8 cellular contexts compared by ENCODE assay signal in the genomic region with DNA sequence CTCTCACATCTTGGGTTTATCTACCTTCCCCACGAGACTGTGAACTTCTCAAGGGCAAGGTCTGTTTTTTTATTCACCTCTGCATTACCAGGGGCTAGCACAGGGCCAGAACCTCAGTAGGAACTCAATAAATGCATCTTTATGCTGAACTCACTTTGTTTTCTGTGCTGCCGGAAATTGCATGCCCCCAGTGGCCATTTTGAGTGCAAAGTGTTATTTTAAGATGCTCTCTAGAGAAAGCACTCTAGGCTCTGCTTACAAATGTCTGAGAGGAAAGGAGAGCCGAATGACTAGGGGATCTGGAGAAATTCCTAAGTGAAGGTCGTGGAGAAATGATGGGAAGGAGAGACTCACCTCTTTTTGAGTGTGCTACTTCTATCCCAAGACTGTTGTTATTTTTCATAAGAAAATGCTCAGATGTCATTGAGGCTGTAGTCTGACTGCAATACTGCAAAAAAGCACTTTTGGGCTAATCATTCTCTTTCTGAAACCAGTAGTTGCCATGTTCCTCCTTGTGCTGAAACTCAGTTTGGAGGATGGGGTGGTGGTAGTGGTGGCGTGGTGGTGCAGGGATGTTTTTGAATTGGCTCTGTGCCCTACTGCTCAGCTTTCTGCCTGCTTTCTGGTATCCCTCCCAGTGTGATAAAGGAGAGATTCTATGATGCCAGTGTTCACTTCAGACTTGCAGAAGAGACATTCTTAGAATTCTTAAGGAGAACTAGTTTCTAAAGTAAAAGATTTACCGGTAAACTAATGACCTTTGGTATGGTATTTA. TPM values are rescaled to one million over a fixed set of nuclear protein-coding genes. Genes with fewer than 3 reads are reported as not detected.
A peak's percentile ranks its signal among the peaks of the same experiment; 100 is the strongest.
DNase-seq lines count a peak whose midpoint lies in the region; ATAC-seq, FAIRE-seq and TF ChIP-seq lines count a peak whose summit lies in the region.

No MANE protein-coding gene starts in this region.

- no TSS peak for BruUV-seq in OCI-LY7 (replicated peaks; lab: Mats Ljungman, UMichigan)

- no peak for DNase-seq in AG09309 (ENCODE audit: low read depth)
- DNase-seq in OCI-LY7 (ENCODE audit: low spot score) = peak; percentile 67
- DNase-seq in activated naive CD4-positive, alpha-beta T cell treated with anti-CD3 and anti-CD28 coated beads, Interleukin-2, amount 50 U/mL, for 16 hours = peak; percentile 40
- no peak for DNase-seq in keratinocyte (ENCODE audit: low read depth, low spot score)
- no peak for DNase-seq in testis
- no peak for DNase-seq in OCI-M2 (lab: John Stamatoyannopoulos, UW; ENCODE audit: unreplicated experiment)

- no peak overlapping the region for H3K9ac ChIP-seq in keratinocyte (ENCODE audit: control insufficient read depth, extremely low read depth, insufficient read depth, low read length)

- CTCF ChIA-PET in OCI-LY7 (lab: Charles Lee; ENCODE audit: unreplicated experiment) = no interaction called here

- H3K9me3 ChIP-seq in OCI-LY7 (ENCODE audit: low read length) = no peaks in the 10 kb centered on the region
- no peaks in the 10 kb centered on the region for H3K9me3 ChIP-seq in keratinocyte (ENCODE audit: control insufficient read depth, low read depth, low read length)
- no peaks in the 10 kb centered on the region for H3K9me3 ChIP-seq in testis

- no peaks in the 10 kb centered on the region for H3K9me2 ChIP-seq in OCI-LY7 (ENCODE audit: insufficient read depth, low read length)

- no peaks in the 10 kb centered on the region for H3K36me3 ChIP-seq in OCI-LY7 (ENCODE audit: insufficient read depth, low read length)
- no peaks in the 10 kb centered on the region for H3K36me3 ChIP-seq in keratinocyte (ENCODE audit: control insufficient read depth in 2 of 2, extremely low read depth in 1 of 2, insufficient read depth in 2 of 2, low read length in 2 of 2)
- H3K36me3 ChIP-seq in testis (ENCODE audit: low read depth, missing control alignments) = no peaks in the 10 kb centered on the region

- no peak for TF ChIP-seq POLR2A in testis (IDR thresholded peaks at IDR 0.05)

- H3K27me3 ChIP-seq in keratinocyte (ENCODE audit: control insufficient read depth, extremely low read depth, insufficient read depth, low read length) = no peaks in the 10 kb centered on the region
- H3K27me3 ChIP-seq in testis = no peaks in the 10 kb centered on the region

- peaks cover 26% of the 10 kb centered on the region for H3K4me1 ChIP-seq in OCI-LY7 (ENCODE audit: insufficient read depth, low read length, poor library complexity, severe bottlenecking)
- no peaks in the 10 kb centered on the region for H3K4me1 ChIP-seq in keratinocyte (ENCODE audit: control insufficient read depth, extremely low read depth, insufficient read depth, low read length)
- H3K4me1 ChIP-seq in testis = peaks cover 3% of the 10 kb centered on the region

- dilution Hi-C loops in keratinocyte (cut with MboI; ENCODE audit: extremely low pct_ligation_motif_present, low sequenced_read_pairs) = no loop called here

- H3K4me2 ChIP-seq in OCI-LY7 (ENCODE audit: low read length) (peak overlapping the region; percentile 61), keratinocyte (ENCODE audit: control insufficient read depth, extremely low read depth, insufficient read depth, low read depth, low read length) (no peak overlapping the region)

- H2AFZ ChIP-seq in OCI-LY7 (ENCODE audit: low read length) (peak overlapping the region; percentile 72; the same call in 1 of the 2 replicates), keratinocyte (ENCODE audit: control insufficient read depth, low read length) (no peak overlapping the region)

- POLR2A ChIA-PET in OCI-LY7 (lab: Charles Lee) = interaction anchor here (0.9 to 4.3 kb wide), 2 partner anchors 14 to 40 kb away, joined by 3 to 15 read pairs; a partner anchor contains a TSS

- H4K20me1 ChIP-seq in OCI-LY7 (ENCODE audit: insufficient read depth, low read length) = no peaks in the 10 kb centered on the region
- H4K20me1 ChIP-seq in keratinocyte (ENCODE audit: control insufficient read depth, extremely low read depth, insufficient read depth, low read length) = no peaks in the 10 kb centered on the region

- intact Hi-C loops in OCI-LY7 (cut with micrococcal nuclease; ENCODE audit: unreplicated experiment) = loop anchor here (1.0 kb wide), 1 partner anchor 41 kb away; no protein-coding TSS in a partner anchor
- intact Hi-C loops in testis (cut with DNase I; ENCODE audit: low total_unique reads) = no loop called here

- no peak overlapping the region for H3K4me3 ChIP-seq in AG09309 (ENCODE audit: control insufficient read depth, low read depth, low read length)
- H3K4me3 ChIP-seq in OCI-LY7 (ENCODE audit: low read depth, low read length, poor library complexity, severe bottlenecking) = peak overlapping the region; percentile 40
- H3K4me3 ChIP-seq in keratinocyte (ENCODE audit: control insufficient read depth in 2 of 3, extremely low read depth in 1 of 3, insufficient read depth in 2 of 3, low read depth in 1 of 3, low read length in 3 of 3) = no peak overlapping the region
- no peak overlapping the region for H3K4me3 ChIP-seq in testis

- H3K79me2 ChIP-seq in OCI-LY7 (ENCODE audit: insufficient read depth, low read depth, low read length) (peaks cover 22% of the 10 kb centered on the region; the same call in 1 of the 2 replicates), keratinocyte (ENCODE audit: control insufficient read depth, insufficient read depth, low read length) (no peaks in the 10 kb centered on the region)

- TF ChIP-seq CTCF in AG09309 (IDR thresholded peaks at IDR 0.05; ENCODE audit: control insufficient read depth, insufficient read depth, low read depth, low read length, missing control alignments) (peak; percentile 47), OCI-LY7 (conservative IDR thresholded peaks at IDR 0.05; ENCODE audit: low read length) (peak; percentile 76), keratinocyte (optimal IDR thresholded peaks at IDR 0.05 in 1 of 3, IDR thresholded peaks at IDR 0.05 in 1 of 3, conservative IDR thresholded peaks at IDR 0.05 in 1 of 3; ENCODE audit: extremely low read depth in 1 of 3, insufficient read depth in 2 of 3, low read length in 3 of 3) (peak in 2 of 3 experiments; percentile 22 to 24), testis (IDR thresholded peaks at IDR 0.05) (peak in 2 of 3 experiments; percentile 29 to 32)

- no peak for FAIRE-seq in keratinocyte (lab: Jason Lieb, UNC)

- H3K27ac ChIP-seq in OCI-LY7 (ENCODE audit: low read depth, low read length, poor library complexity, severe bottlenecking) (peak overlapping the region; percentile 68), keratinocyte (ENCODE audit: control insufficient read depth, insufficient read depth, low read length) (no peak overlapping the region), testis (no peak overlapping the region)

- ATAC-seq in GM18861 (IDR thresholded peaks at IDR 0.05; ENCODE audit: unreplicated experiment) (peak; percentile 65), HG02943 (IDR thresholded peaks at IDR 0.05; ENCODE audit: low read depth, unreplicated experiment) (peak; percentile 86)

- no peaks in the 10 kb centered on the region for H3K9me1 ChIP-seq in keratinocyte (ENCODE audit: control insufficient read depth, extremely low read depth, insufficient read depth, low read length)

- 19 to 25% methylated on average over 5 to 6 of the region's 6 CpGs for WGBS in testis, 2 donors

RNA-seq across cellular contexts. Expression of a gene that starts 41.3 kb away (rescaled TPM):
- 24.9 and 27.0 TPM in 2 replicates for total RNA-seq in OCI-LY7 (2014; rRNA removed; shearing (Covaris generic))
- total RNA-seq in OCI-LY7 (2022) = 34.7 and 37.1 TPM in 2 replicates
- polyA plus RNA-seq in keratinocyte = 2.8 to 4.6 TPM (median 3.0 TPM) in 3 replicates
- 0.80 TPM for polyA plus RNA-seq in keratinocyte (2011; ENCODE audit: low read depth)
- 1.8 and 2.8 TPM in 2 replicates for polyA plus RNA-seq in keratinocyte (2011; cell fraction: cytosol; rRNA removed)
- polyA plus RNA-seq in keratinocyte (2011; cell fraction: nucleus; rRNA removed) = 4.5 TPM in 2 replicates
- 1.5 and 2.9 TPM in 2 replicates for polyA plus RNA-seq in keratinocyte (2012; ENCODE audit: low replicate concordance)
- polyA minus RNA-seq in keratinocyte = 1.1 to 9.7 TPM (median 3.5 TPM) in 3 replicates
- 1.5 TPM for polyA minus RNA-seq in keratinocyte (2011; cell fraction: cytosol; rRNA and poly(A)+ RNA removed)
- 2.8 and 6.3 TPM in 2 replicates for polyA minus RNA-seq in keratinocyte (2011; cell fraction: nucleus; rRNA and poly(A)+ RNA removed)
- total RNA-seq in testis = 1 to 10 TPM; 4.3 to 5.9 TPM
- polyA plus RNA-seq in testis (ENCODE audit: insufficient read depth, low read depth, low replicate concordance) = 5.8 TPM

Comparison
In these comparisons a context has a peak if more than half of its experiments do, and no peak if none do; other contexts are left out.
1. DNase-seq: peak in OCI-LY7 (single experiment) and activated naive CD4-positive, alpha-beta T cell treated with anti-CD3 and anti-CD28 coated beads, Interleukin-2, amount 50 U/mL, for 16 hours (single experiment); none in AG09309 (single experiment), keratinocyte (single experiment), testis (single experiment) and OCI-M2 (single experiment).
2. CTCF ChIP-seq: peak in every context shown above with its lines; median percentile 76 in OCI-LY7; 47 in AG09309; 30 in testis; 23 in keratinocyte.